Comparison of ENCODE assay signal across 16 cellular contexts in genomic region chr2:69221960-69222751, GRCh38.
DNase-seq lines count a peak whose midpoint lies in the region; ATAC-seq, FAIRE-seq and TF ChIP-seq lines count a peak whose summit lies in the region.
"Had no signal": no experiment of that assay in that cellular context is flagged by ENCODE, and none has a peak within 500 bp of the region (broad histone marks: within the 10 kb centered on the region; RNA-seq: fewer than 3 reads in every experiment).

No MANE protein-coding gene starts in this region.

- H3K9me3 Mint-ChIP-seq in astrocyte (ENCODE audit: unreplicated experiment), result peaks cover 2% of the 10 kb centered on the region
- H3K9me3 Mint-ChIP-seq: CD4-positive, alpha-beta T cell had no signal

- H3K79me2 ChIP-seq in astrocyte (ENCODE audit: insufficient read depth, low read length), result no peaks in the 10 kb centered on the region
- H3K79me2 ChIP-seq in smooth muscle cell (ENCODE audit: low read depth), result no peaks in the 10 kb centered on the region

- POLR2A ChIA-PET in HEK293T (lab: Yijun Ruan, JAX), result no interaction called here

- H4K20me1 ChIP-seq in astrocyte (ENCODE audit: insufficient read depth, low read length) (no peaks in the 10 kb centered on the region), smooth muscle cell (ENCODE audit: low read depth) (no peaks in the 10 kb centered on the region)

- H3K27ac Mint-ChIP-seq in astrocyte (ENCODE audit: unreplicated experiment), result peak overlapping the region; percentile 67
- H3K27ac Mint-ChIP-seq: CD4-positive, alpha-beta T cell had no signal

- H3F3A ChIP-seq in smooth muscle cell (ENCODE audit: low read depth), result peaks cover 23% of the 10 kb centered on the region

- H3K4me2 ChIP-seq in astrocyte (ENCODE audit: low read length) (peak overlapping the region; percentile 41), smooth muscle cell (peak overlapping the region; percentile 51)

- peaks cover 32% of the 10 kb centered on the region for H3K4me1 ChIP-seq in astrocyte (ENCODE audit: insufficient read depth, low read length)
- peaks cover 28% of the 10 kb centered on the region for H3K4me1 ChIP-seq in smooth muscle cell (ENCODE audit: low read depth)

- TF ChIP-seq CTCF in astrocyte (IDR thresholded peaks at IDR 0.05; ENCODE audit: insufficient read depth, low read depth, low read length) (no peak), smooth muscle cell (IDR thresholded peaks at IDR 0.05; ENCODE audit: borderline replicate concordance, insufficient read depth, poor library complexity, severe bottlenecking) (no peak)

- CTCF ChIA-PET in HEK293T (lab: Yijun Ruan, JAX), result no interaction called here

- FAIRE-seq in astrocyte (lab: Jason Lieb, UNC), result peak; percentile 70

- no peaks in the 10 kb centered on the region for H3K27me3 Mint-ChIP-seq in astrocyte (ENCODE audit: low read depth, unreplicated experiment)

- no peak overlapping the region for H3K4me3 Mint-ChIP-seq in astrocyte (ENCODE audit: unreplicated experiment)
- H3K4me3 Mint-ChIP-seq: CD4-positive, alpha-beta T cell had no signal

- H3K27me3 ChIP-seq in astrocyte (ENCODE audit: insufficient read depth, low read length) (no peaks in the 10 kb centered on the region), smooth muscle cell (ENCODE audit: low read depth) (no peaks in the 10 kb centered on the region)
- H3K27me3 ChIP-seq: gastrocnemius medialis, left lung had no signal

- intact Hi-C loops in left cardiac atrium (cut with DNase I) (no loop called here), posterior vena cava (cut with DNase I) (no loop called here)

- H3K4me1 Mint-ChIP-seq in astrocyte (ENCODE audit: low read depth, unreplicated experiment), result peaks cover 59% of the 10 kb centered on the region

- H3K9ac ChIP-seq in astrocyte (ENCODE audit: low read length) (peak overlapping the region; percentile 14), smooth muscle cell (ENCODE audit: low read depth) (peak overlapping the region; percentile 31)

- H3K27ac ChIP-seq in astrocyte (ENCODE audit: low read depth, low read length) (peak overlapping the region; percentile 44), smooth muscle cell (ENCODE audit: low read depth) (peak overlapping the region; percentile 86)

- peaks cover 2% of the 10 kb centered on the region for H3K36me3 Mint-ChIP-seq in astrocyte (ENCODE audit: low read depth, unreplicated experiment)

- H2AFZ ChIP-seq in astrocyte (ENCODE audit: low read depth, low read length), result no peak overlapping the region
- H2AFZ ChIP-seq in smooth muscle cell (ENCODE audit: low read depth), result no peak overlapping the region

- H3K9me3 ChIP-seq in astrocyte (ENCODE audit: insufficient read depth, low read depth, low read length) (no peaks in the 10 kb centered on the region), smooth muscle cell (replicated peaks; ENCODE audit: low read depth) (no peaks in the 10 kb centered on the region)
- H3K9me3 ChIP-seq: gastrocnemius medialis, left lung had no signal

- H3K4me3 ChIP-seq in astrocyte (ENCODE audit: insufficient read depth, low read depth, low read length) (no peak overlapping the region), smooth muscle cell (no peak overlapping the region)
- H3K4me3 ChIP-seq: gastrocnemius medialis, left lung had no signal

- no peaks in the 10 kb centered on the region for H3K36me3 ChIP-seq in astrocyte (ENCODE audit: insufficient read depth, low read length)
- H3K36me3 ChIP-seq in smooth muscle cell (ENCODE audit: low read depth), result no peaks in the 10 kb centered on the region
- H3K36me3 ChIP-seq: gastrocnemius medialis, left lung had no signal

- WGBS in smooth muscle cell (ENCODE audit: low lambda C conversion rate), result 49% methylated on average over 6 of the region's 6 CpGs

- DNase-seq in HEK293T (ENCODE audit: extremely low spot score) (no peak), astrocyte (ENCODE audit: low read depth) (peak; percentile 67), left cardiac atrium (no peak), smooth muscle cell (lab: John Stamatoyannopoulos, UW; ENCODE audit: unreplicated experiment) (no peak), ecto neural progenitor cell (ENCODE audit: low spot score) (no peak), posterior vena cava (ENCODE audit: low spot score) (no peak), SKM-1 (lab: John Stamatoyannopoulos, UW; ENCODE audit: unreplicated experiment) (no peak)
- DNase-seq: activated CD4-positive, alpha-beta T cell treated with anti-CD3 and anti-CD28 coated beads, Interleukin-2, amount 50 U/mL, for 48 hours; activated effector memory CD4-positive, alpha-beta T cell treated with Interleukin-2 at 50 U/mL for 16 hours; CD4-positive, alpha-beta T cell; gastrocnemius medialis; left lung; NCI-H2227 treated with DMSO at 0.1 percent for 48 hours; nucleus accumbens; stimulated activated naive CD4-positive, alpha-beta T cell treated with Interleukin-2 at 50 U/mL for 16 hours had no signal

- ATAC-seq in left cardiac atrium, result peak; percentile 18 to 33
- no peak for ATAC-seq in GM21360 (IDR thresholded peaks at IDR 0.05; ENCODE audit: unreplicated experiment)
- ATAC-seq: gastrocnemius medialis had no signal

TF ChIP-seq in HEK293T, 16 proteins besides CTCF, POLR2A, EP300 and RAD21:
- TF ChIP-seq ZNF384 (IDR thresholded peaks at IDR 0.05) (0 out of 2 replicates have a peak, but pooled peaks have one; percentile 23), CTBP1 (IDR thresholded peaks at IDR 0.05; ENCODE audit: borderline replicate concordance) (no peak)
